In genomic region chr7:19095461-19095860, GRCh38 we compare ENCODE assay signal across 38 cellular contexts. TPM values are rescaled to one million over a fixed set of nuclear protein-coding genes. Genes with fewer than 3 reads are reported as not detected.
"Had no signal": no experiment of that assay in that cellular context is flagged by ENCODE, and none has a peak within 500 bp of the region (broad histone marks: within the 10 kb centered on the region; RNA-seq: fewer than 3 reads in every experiment).

No MANE protein-coding gene starts in this region.

- DNase-seq: activated B cell treated with CpG ODN at 0.5 μM for 24 hours; activated CD4-positive, alpha-beta memory T cell treated with anti-CD3 and anti-CD28 coated beads, Interleukin-2, amount 10 ng/mL, durations not matched to agents 7 days and 5 days; activated CD4-positive, alpha-beta T cell treated with anti-CD3 and anti-CD28 coated beads for 4 hours; activated CD4-positive, alpha-beta T cell treated with anti-CD3 and anti-CD28 coated beads, Interleukin-2, amount 50 U/mL, for 1 hour; activated CD4-positive, CD25-positive, alpha-beta regulatory T cell treated with anti-CD3 and anti-CD28 coated beads, Interleukin-2, amount 50 U/mL, for 72 hours; activated CD8-positive, alpha-beta memory T cell treated with anti-CD3 and anti-CD28 coated beads for 24 hours; activated CD8-positive, alpha-beta memory T cell treated with anti-CD3 and anti-CD28 coated beads, Interleukin-2, amount 10 ng/mL, durations not matched to agents 7 days and 5 days; activated CD8-positive, alpha-beta memory T cell treated with anti-CD3 and anti-CD28 coated beads, Interleukin-2, amount 50 U/mL, for 48 hours; activated effector memory CD4-positive, alpha-beta T cell treated with Interleukin-2 at 50 U/mL for 16 hours; activated naive CD4-positive, alpha-beta T cell treated with anti-CD3 and anti-CD28 coated beads, Interleukin-2, amount 10 ng/mL, durations not matched to agents 7 days and 5 days; activated naive CD8-positive, alpha-beta T cell treated with anti-CD3 and anti-CD28 coated beads for 36 hours; activated T-cell treated with anti-CD3 and anti-CD28 coated beads, Interleukin-2, amount 50 U/mL, for 48 hours; amniotic stem cell; aorta; brain microvascular endothelial cell; central memory CD4-positive, alpha-beta T cell; MG63; NCI-H1048; NCI-H1105 treated with DMSO at 0.1 percent for 48 hours; NCI-H1436; NCI-H1694; NCI-H1930; NCI-H2107; NCI-H2171; NCI-H510A; NCI-H526; NCI-H748 treated with DMSO at 0.1 percent for 48 hours; NK-92 treated with Interleukin-12 subunit alpha and Interleukin-12 subunit beta, amount 100 ng/mL, for 24 hours; SHP77; SJCRH30; SW 1271; T-helper 1 cell; T-helper 2 cell; T-helper 9 cell had no signal

- H3K4me1 ChIP-seq: SJCRH30 had no signal

- H3K4me1 Mint-ChIP-seq: activated B cell treated with CpG ODN at 0.5 μM for 24 hours; activated CD4-positive, alpha-beta memory T cell treated with anti-CD3 and anti-CD28 coated beads, Interleukin-2, amount 10 ng/mL, durations not matched to agents 7 days and 5 days; activated CD8-positive, alpha-beta memory T cell treated with anti-CD3 and anti-CD28 coated beads, Interleukin-2, amount 10 ng/mL, durations not matched to agents 7 days and 5 days; activated naive CD4-positive, alpha-beta T cell treated with anti-CD3 and anti-CD28 coated beads, Interleukin-2, amount 10 ng/mL, durations not matched to agents 7 days and 5 days; activated naive CD8-positive, alpha-beta T cell treated with anti-CD3 and anti-CD28 coated beads for 36 hours had no signal

- H3K9me3 Mint-ChIP-seq: activated B cell treated with CpG ODN at 0.5 μM for 24 hours; activated CD4-positive, alpha-beta memory T cell treated with anti-CD3 and anti-CD28 coated beads, Interleukin-2, amount 10 ng/mL, durations not matched to agents 7 days and 5 days; activated naive CD4-positive, alpha-beta T cell treated with anti-CD3 and anti-CD28 coated beads, Interleukin-2, amount 10 ng/mL, durations not matched to agents 7 days and 5 days; activated naive CD8-positive, alpha-beta T cell treated with anti-CD3 and anti-CD28 coated beads for 36 hours had no signal

- FAIRE-seq: colon had no signal

- H3K27me3 ChIP-seq: brain microvascular endothelial cell, MG63, SJCRH30 had no signal

- H3K36me3 Mint-ChIP-seq: activated CD8-positive, alpha-beta memory T cell treated with anti-CD3 and anti-CD28 coated beads, Interleukin-2, amount 10 ng/mL, durations not matched to agents 7 days and 5 days; activated naive CD4-positive, alpha-beta T cell treated with anti-CD3 and anti-CD28 coated beads, Interleukin-2, amount 10 ng/mL, durations not matched to agents 7 days and 5 days; activated naive CD8-positive, alpha-beta T cell treated with anti-CD3 and anti-CD28 coated beads for 36 hours had no signal

- H3K4me3 Mint-ChIP-seq: activated B cell treated with CpG ODN at 0.5 μM for 24 hours; activated CD4-positive, alpha-beta memory T cell treated with anti-CD3 and anti-CD28 coated beads, Interleukin-2, amount 10 ng/mL, durations not matched to agents 7 days and 5 days; activated CD8-positive, alpha-beta memory T cell treated with anti-CD3 and anti-CD28 coated beads, Interleukin-2, amount 10 ng/mL, durations not matched to agents 7 days and 5 days; activated naive CD4-positive, alpha-beta T cell treated with anti-CD3 and anti-CD28 coated beads, Interleukin-2, amount 10 ng/mL, durations not matched to agents 7 days and 5 days; activated naive CD8-positive, alpha-beta T cell treated with anti-CD3 and anti-CD28 coated beads for 36 hours had no signal

- H3K4me3 ChIP-seq: MG63, SJCRH30 had no signal

- H3K27ac Mint-ChIP-seq: activated B cell treated with CpG ODN at 0.5 μM for 24 hours; activated CD4-positive, alpha-beta memory T cell treated with anti-CD3 and anti-CD28 coated beads, Interleukin-2, amount 10 ng/mL, durations not matched to agents 7 days and 5 days; activated CD8-positive, alpha-beta memory T cell treated with anti-CD3 and anti-CD28 coated beads, Interleukin-2, amount 10 ng/mL, durations not matched to agents 7 days and 5 days; activated naive CD4-positive, alpha-beta T cell treated with anti-CD3 and anti-CD28 coated beads, Interleukin-2, amount 10 ng/mL, durations not matched to agents 7 days and 5 days; activated naive CD8-positive, alpha-beta T cell treated with anti-CD3 and anti-CD28 coated beads for 36 hours had no signal

- H3K27ac ChIP-seq: brain microvascular endothelial cell, SJCRH30, VCaP had no signal

- H3K27me3 Mint-ChIP-seq: activated CD4-positive, alpha-beta memory T cell treated with anti-CD3 and anti-CD28 coated beads, Interleukin-2, amount 10 ng/mL, durations not matched to agents 7 days and 5 days; activated CD8-positive, alpha-beta memory T cell treated with anti-CD3 and anti-CD28 coated beads, Interleukin-2, amount 10 ng/mL, durations not matched to agents 7 days and 5 days; activated naive CD4-positive, alpha-beta T cell treated with anti-CD3 and anti-CD28 coated beads, Interleukin-2, amount 10 ng/mL, durations not matched to agents 7 days and 5 days; activated naive CD8-positive, alpha-beta T cell treated with anti-CD3 and anti-CD28 coated beads for 36 hours had no signal

- ATAC-seq: activated CD8-positive, alpha-beta memory T cell treated with anti-CD3 and anti-CD28 coated beads, Interleukin-2, amount 10 ng/mL, durations not matched to agents 7 days and 5 days had no signal

- H3K9me3 ChIP-seq: MG63, SJCRH30 had no signal

- H3K36me3 ChIP-seq: brain microvascular endothelial cell, MG63, SJCRH30 had no signal

RNA-seq across cellular contexts. Expression of gene TWIST1, which starts 22.0 kb away (rescaled TPM):
- total RNA-seq: activated B cell treated with CpG ODN at 0.5 μM for 24 hours; activated naive CD8-positive, alpha-beta T cell treated with anti-CD3 and anti-CD28 coated beads for 36 hours; OCI-LY7 had no signal

RNA-seq across cellular contexts. Expression of gene FERD3L, which starts 49.8 kb away (rescaled TPM):
- total RNA-seq: activated B cell treated with CpG ODN at 0.5 μM for 24 hours; activated CD4-positive, alpha-beta memory T cell treated with anti-CD3 and anti-CD28 coated beads, Interleukin-2, amount 10 ng/mL, durations not matched to agents 7 days and 5 days; activated CD8-positive, alpha-beta memory T cell treated with anti-CD3 and anti-CD28 coated beads, Interleukin-2, amount 10 ng/mL, durations not matched to agents 7 days and 5 days; activated naive CD8-positive, alpha-beta T cell treated with anti-CD3 and anti-CD28 coated beads for 36 hours; aorta; cerebellum; OCI-LY7; SJCRH30 had no signal
- polyA plus RNA-seq: aorta had no signal
